Comparison of ENCODE assay signal across 1 cellular context in the genomic region with DNA sequence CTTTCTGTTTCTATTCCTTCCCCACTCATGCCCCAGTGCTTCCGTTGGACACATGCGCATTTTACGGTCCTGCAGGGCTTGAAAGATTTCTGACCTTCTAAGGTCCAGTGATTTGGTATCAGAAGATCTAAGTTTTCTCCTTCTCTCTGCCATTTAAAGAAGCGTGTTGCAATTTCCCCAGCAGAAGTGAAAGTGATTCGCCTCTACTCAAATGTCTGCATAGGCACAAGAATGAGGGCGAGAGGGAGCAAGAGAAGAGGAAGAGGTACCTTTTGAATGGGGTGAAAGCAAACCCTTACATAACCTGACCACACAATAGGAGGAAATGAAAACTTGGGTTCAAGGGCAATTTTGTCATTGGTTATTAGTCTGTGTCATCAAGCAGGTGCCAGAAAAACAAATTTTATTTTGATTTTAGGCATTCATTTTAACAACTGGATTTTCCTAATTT.
TF ChIP-seq lines count a peak whose summit lies in the region.

No MANE protein-coding gene starts in this region.

TF ChIP-seq in SK-N-SH treated with all-trans-retinoic acid at 6 μM for 48 hours, 23 proteins besides CTCF, POLR2A, EP300 and RAD21 (continued from another document):
- TF ChIP-seq TSHZ2 (CRISPR knock-in tag; IDR thresholded peaks at IDR 0.05) (no peak), ZFP30 (CRISPR knock-in tag; IDR thresholded peaks at IDR 0.05) (no peak), PATZ1 (CRISPR knock-in tag; IDR thresholded peaks at IDR 0.05; ENCODE audit: borderline replicate concordance) (no peak), GLIS3 (CRISPR knock-in tag; IDR thresholded peaks at IDR 0.05) (no peak), ZNF565 (CRISPR knock-in tag; conservative IDR thresholded peaks at IDR 0.05; ENCODE audit: low read depth) (no peak), OSR1 (CRISPR knock-in tag; IDR thresholded peaks at IDR 0.05) (no peak), ZNF8 (CRISPR knock-in tag; IDR thresholded peaks at IDR 0.05) (no peak), SNAI2 (CRISPR knock-in tag; IDR thresholded peaks at IDR 0.05) (no peak), TOX (CRISPR knock-in tag; IDR thresholded peaks at IDR 0.05; ENCODE audit: borderline replicate concordance) (no peak)
- TF ChIP-seq, protein P1, sequence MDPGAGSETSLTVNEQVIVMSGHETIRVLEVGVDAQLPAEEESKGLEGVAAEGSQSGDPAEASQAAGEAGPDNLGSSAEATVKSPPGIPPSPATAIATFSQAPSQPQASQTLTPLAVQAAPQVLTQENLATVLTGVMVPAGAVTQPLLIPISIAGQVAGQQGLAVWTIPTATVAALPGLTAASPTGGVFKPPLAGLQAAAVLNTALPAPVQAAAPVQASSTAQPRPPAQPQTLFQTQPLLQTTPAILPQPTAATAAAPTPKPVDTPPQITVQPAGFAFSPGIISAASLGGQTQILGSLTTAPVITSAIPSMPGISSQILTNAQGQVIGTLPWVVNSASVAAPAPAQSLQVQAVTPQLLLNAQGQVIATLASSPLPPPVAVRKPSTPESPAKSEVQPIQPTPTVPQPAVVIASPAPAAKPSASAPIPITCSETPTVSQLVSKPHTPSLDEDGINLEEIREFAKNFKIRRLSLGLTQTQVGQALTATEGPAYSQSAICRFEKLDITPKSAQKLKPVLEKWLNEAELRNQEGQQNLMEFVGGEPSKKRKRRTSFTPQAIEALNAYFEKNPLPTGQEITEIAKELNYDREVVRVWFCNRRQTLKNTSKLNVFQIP (CRISPR knock-in tag; IDR thresholded peaks at IDR 0.05; ENCODE audit: borderline replicate concordance, low read depth): no peak
- TF ChIP-seq, protein P2, sequence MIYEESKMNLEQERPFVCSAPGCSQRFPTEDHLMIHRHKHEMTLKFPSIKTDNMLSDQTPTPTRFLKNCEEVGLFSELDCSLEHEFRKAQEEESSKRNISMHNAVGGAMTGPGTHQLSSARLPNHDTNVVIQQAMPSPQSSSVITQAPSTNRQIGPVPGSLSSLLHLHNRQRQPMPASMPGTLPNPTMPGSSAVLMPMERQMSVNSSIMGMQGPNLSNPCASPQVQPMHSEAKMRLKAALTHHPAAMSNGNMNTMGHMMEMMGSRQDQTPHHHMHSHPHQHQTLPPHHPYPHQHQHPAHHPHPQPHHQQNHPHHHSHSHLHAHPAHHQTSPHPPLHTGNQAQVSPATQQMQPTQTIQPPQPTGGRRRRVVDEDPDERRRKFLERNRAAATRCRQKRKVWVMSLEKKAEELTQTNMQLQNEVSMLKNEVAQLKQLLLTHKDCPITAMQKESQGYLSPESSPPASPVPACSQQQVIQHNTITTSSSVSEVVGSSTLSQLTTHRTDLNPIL (CRISPR knock-in tag; IDR thresholded peaks at IDR 0.05; ENCODE audit: low read depth): no peak
